In the genomic region with DNA sequence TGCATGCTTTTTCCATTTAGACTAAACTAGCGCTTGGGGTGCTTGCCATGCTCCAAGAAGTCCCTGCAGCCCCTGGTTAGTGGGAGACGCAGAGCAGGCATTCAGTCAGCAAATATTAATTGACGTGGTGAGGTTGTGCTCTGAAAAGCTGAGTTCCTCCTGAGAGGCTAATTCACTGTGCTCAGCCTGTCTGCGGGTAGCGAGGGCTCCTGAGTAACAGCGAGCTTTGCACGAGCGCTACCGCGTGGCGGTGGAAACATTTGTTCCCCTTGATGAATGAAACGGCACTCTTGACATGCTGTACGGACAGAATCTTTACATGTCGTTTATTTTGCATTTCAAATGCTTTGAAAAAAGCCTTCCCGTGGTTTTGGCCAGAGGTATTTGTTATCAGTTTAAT, we compare ENCODE assay signal across 8 cellular contexts.
DNase-seq lines count a peak whose midpoint lies in the region; ATAC-seq, FAIRE-seq and TF ChIP-seq lines count a peak whose summit lies in the region.

No MANE protein-coding gene starts in this region.

- peak overlapping the region; percentile 74 for H2AFZ ChIP-seq in mammary epithelial cell (ENCODE audit: low read depth, low read length)

- no peak for DNase-seq in mammary epithelial cell
- DNase-seq in breast epithelium (ENCODE audit: low spot score in 2 of 2): no peak
- DNase-seq in bronchial epithelial cell (ENCODE audit: low read depth): peak; percentile 30
- DNase-seq in lower lobe of right lung: no peak
- peak; percentile 30 to 39 for DNase-seq in thyroid gland
- no peak for DNase-seq in SKM-1 (lab: John Stamatoyannopoulos, UW; ENCODE audit: unreplicated experiment)

- dilution Hi-C loops in mammary epithelial cell (cut with HindIII; ENCODE audit: low sequenced_read_pairs): no loop called here

- no peak for TF ChIP-seq POLR2A in breast epithelium (IDR thresholded peaks at IDR 0.05)
- TF ChIP-seq POLR2A in thyroid gland (IDR thresholded peaks at IDR 0.05): no peak

- H3K4me3 ChIP-seq in mammary epithelial cell (replicated peaks in 1 of 3; ENCODE audit: insufficient read depth in 1 of 3, low read depth in 2 of 3, low read length in 3 of 3) (no peak overlapping the region), breast epithelium (no peak overlapping the region), bronchial epithelial cell (ENCODE audit: low read depth, low read length) (no peak overlapping the region), lower lobe of right lung (no peak overlapping the region), thyroid gland (replicated peaks in 1 of 3) (no peak overlapping the region)

- ATAC-seq in lower lobe of right lung (peak; percentile 18 to 58), GM21529 (IDR thresholded peaks at IDR 0.05; ENCODE audit: unreplicated experiment) (no peak), HG03439 (IDR thresholded peaks at IDR 0.05; ENCODE audit: unreplicated experiment) (no peak)

- no peak overlapping the region for H3K4me2 ChIP-seq in mammary epithelial cell (ENCODE audit: insufficient read depth, low read depth, low read length)

- CTCF ChIA-PET in mammary epithelial cell (lab: Charles Lee; ENCODE audit: low non-redundant PET): no interaction called here

- BruUV-seq in mammary epithelial cell (replicated peaks; lab: Mats Ljungman, UMichigan): no TSS peak

- intact Hi-C loops in mammary epithelial cell (cut with micrococcal nuclease) (no loop called here), breast epithelium (cut with DNase I; ENCODE audit: low total_unique reads) (no loop called here), lower lobe of right lung (cut with DNase I) (no loop called here), thyroid gland (cut with DNase I) (no loop called here)

- H3K27me3 ChIP-seq in mammary epithelial cell (ENCODE audit: insufficient read depth, low read length) (no peaks in the 10 kb centered on the region), breast epithelium (no peaks in the 10 kb centered on the region), bronchial epithelial cell (ENCODE audit: control insufficient read depth, insufficient read depth, low read length) (peaks cover 2% of the 10 kb centered on the region), lower lobe of right lung (ENCODE audit: low read depth) (no peaks in the 10 kb centered on the region), thyroid gland (no peaks in the 10 kb centered on the region)

- no peaks in the 10 kb centered on the region for H4K20me1 ChIP-seq in mammary epithelial cell (ENCODE audit: insufficient read depth, low read length)

- H3K27ac ChIP-seq in mammary epithelial cell (ENCODE audit: insufficient read depth, low read depth, low read length) (no peak overlapping the region), breast epithelium (no peak overlapping the region), lower lobe of right lung (no peak overlapping the region), thyroid gland (no peak overlapping the region)

- H3K9me3 ChIP-seq in mammary epithelial cell (replicated peaks; ENCODE audit: insufficient read depth, low read length): no peaks in the 10 kb centered on the region
- H3K9me3 ChIP-seq in breast epithelium: no peaks in the 10 kb centered on the region
- no peaks in the 10 kb centered on the region for H3K9me3 ChIP-seq in lower lobe of right lung
- no peaks in the 10 kb centered on the region for H3K9me3 ChIP-seq in thyroid gland

- no peaks in the 10 kb centered on the region for H3K36me3 ChIP-seq in mammary epithelial cell (ENCODE audit: insufficient read depth, low read length)
- H3K36me3 ChIP-seq in breast epithelium: no peaks in the 10 kb centered on the region
- no peaks in the 10 kb centered on the region for H3K36me3 ChIP-seq in bronchial epithelial cell (ENCODE audit: control insufficient read depth, insufficient read depth, low read length)
- H3K36me3 ChIP-seq in lower lobe of right lung: no peaks in the 10 kb centered on the region
- H3K36me3 ChIP-seq in thyroid gland: no peaks in the 10 kb centered on the region

- H3K4me1 ChIP-seq in mammary epithelial cell (ENCODE audit: insufficient read depth, low read length) (peaks cover 5% of the 10 kb centered on the region), breast epithelium (no peaks in the 10 kb centered on the region), lower lobe of right lung (peaks cover 5% of the 10 kb centered on the region), thyroid gland (no peaks in the 10 kb centered on the region)

- no peak for FAIRE-seq in bronchial epithelial cell (lab: Jason Lieb, UNC)

- H3K79me2 ChIP-seq in mammary epithelial cell (ENCODE audit: insufficient read depth, low read length): no peaks in the 10 kb centered on the region

- WGBS in mammary epithelial cell (ENCODE audit: low coverage, missing lambda C conversion rate): 48% methylated on average over 15 of the region's 15 CpGs
- 50 to 56% methylated on average over 15 of the region's 15 CpGs for WGBS in thyroid gland, 2 donors

- H3K9ac ChIP-seq in mammary epithelial cell (ENCODE audit: insufficient read depth, low read length): no peak overlapping the region

- in situ Hi-C loops in mammary epithelial cell (cut with MboI; ENCODE audit: low sequenced_read_pairs in 2 of 2): no loop called here

- peak in 1 of 2 donors; percentile 10 for TF ChIP-seq CTCF in mammary epithelial cell (conservative IDR thresholded peaks at IDR 0.05 in 1 of 2, IDR thresholded peaks at IDR 0.05 in 1 of 2; ENCODE audit: extremely low read depth in 1 of 2, insufficient read depth in 1 of 2, low read depth in 1 of 2, low read length in 2 of 2)
- no peak for TF ChIP-seq CTCF in breast epithelium (IDR thresholded peaks at IDR 0.05)
- TF ChIP-seq CTCF in bronchial epithelial cell (IDR thresholded peaks at IDR 0.05; ENCODE audit: insufficient read depth, low read length, severe bottlenecking): peak; percentile 34
- TF ChIP-seq CTCF in lower lobe of right lung (IDR thresholded peaks at IDR 0.05): no peak
- TF ChIP-seq CTCF in thyroid gland (IDR thresholded peaks at IDR 0.05): peak in 1 of 6 experiments; percentile 11

Comparison
In these comparisons a context has a peak if more than half of its experiments do, and no peak if none do; other contexts are left out.
1. DNase-seq: peak in bronchial epithelial cell (single experiment) and thyroid gland (2 of 2); none in mammary epithelial cell (single experiment), breast epithelium (0 of 2), lower lobe of right lung (single experiment) and SKM-1 (single experiment).
2. ATAC-seq: peak in lower lobe of right lung (2 of 2); none in GM21529 (single experiment) and HG03439 (single experiment).